Comparison of ENCODE assay signal across 2 cellular contexts in genomic region chr1:89518116-89518780, GRCh38.
TF ChIP-seq lines count a peak whose summit lies in the region.

No MANE protein-coding gene starts in this region.

TF ChIP-seq in liver, 16 proteins besides CTCF, POLR2A, EP300 and RAD21 (continued from another document):
- no peak for TF ChIP-seq ZBTB33 (IDR thresholded peaks at IDR 0.05)
- TF ChIP-seq RXRA (IDR thresholded peaks at IDR 0.05), result peak in 1 of 2 donors; percentile 21
- TF ChIP-seq JUND (IDR thresholded peaks at IDR 0.05), result no peak
- TF ChIP-seq REST (IDR thresholded peaks at IDR 0.05), result peak; percentile 35
- no peak for TF ChIP-seq HNF4A (conservative IDR thresholded peaks at IDR 0.05)

TF ChIP-seq in HepG2, 621 proteins besides CTCF, POLR2A, EP300 and RAD21 (continued from another document):
- TF ChIP-seq GATAD2A (CRISPR knock-in tag; IDR thresholded peaks at IDR 0.05) (no peak), ZFYVE20 (CRISPR knock-in tag; IDR thresholded peaks at IDR 0.05; ENCODE audit: borderline replicate concordance, low read depth) (no peak), FOXP4 (CRISPR knock-in tag; IDR thresholded peaks at IDR 0.05) (no peak), RNF2 (conservative IDR thresholded peaks at IDR 0.05; ENCODE audit: low read depth) (no peak), MAF1 (CRISPR knock-in tag; IDR thresholded peaks at IDR 0.05; ENCODE audit: borderline replicate concordance) (no peak), RFX5 (IDR thresholded peaks at IDR 0.05; ENCODE audit: low read depth, low read length) (no peak), PTBP1 (IDR thresholded peaks at IDR 0.05; ENCODE audit: low read depth, low read length, poor library complexity, severe bottlenecking) (no peak), ZMYM2 (CRISPR knock-in tag; IDR thresholded peaks at IDR 0.05) (no peak), KMT2B (CRISPR knock-in tag; IDR thresholded peaks at IDR 0.05) (no peak), JUNB (CRISPR knock-in tag; IDR thresholded peaks at IDR 0.05; ENCODE audit: borderline replicate concordance) (no peak)
